ENCODE assay signal across 2 cellular contexts in the genomic region with DNA sequence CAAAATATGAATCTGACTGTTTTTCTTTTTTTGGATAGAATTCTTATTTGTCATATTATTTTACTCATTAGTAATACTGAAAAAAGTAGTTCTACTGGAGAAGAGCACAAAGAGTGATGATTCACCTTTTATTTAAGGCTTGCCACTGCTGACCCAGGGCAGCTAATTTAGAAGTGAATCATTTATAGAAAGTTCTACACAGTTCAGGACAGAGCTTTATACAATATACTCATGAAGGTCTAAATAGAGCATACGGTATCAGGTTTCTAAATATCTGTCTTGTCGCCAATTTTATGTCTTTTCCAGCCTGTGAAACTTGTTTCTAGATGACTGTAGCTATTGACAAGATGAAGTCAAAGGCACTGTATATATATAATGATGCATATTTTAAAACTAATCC.
A peak's percentile ranks its signal among the peaks of the same experiment; 100 is the strongest.
TF ChIP-seq lines count a peak whose summit lies in the region.

No MANE protein-coding gene starts in this region.

TF ChIP-seq in liver, 16 proteins besides CTCF, POLR2A, EP300 and RAD21 (continued from another document):
- TF ChIP-seq JUND (IDR thresholded peaks at IDR 0.05) (peak; percentile 88 to 92), FOXA1 (IDR thresholded peaks at IDR 0.05) (no peak), GABPA (IDR thresholded peaks at IDR 0.05 in 1 of 2, conservative IDR thresholded peaks at IDR 0.05 in 1 of 2) (no peak), RXRA (IDR thresholded peaks at IDR 0.05) (peak; percentile 31 to 41)
- TF ChIP-seq, protein P1, sequence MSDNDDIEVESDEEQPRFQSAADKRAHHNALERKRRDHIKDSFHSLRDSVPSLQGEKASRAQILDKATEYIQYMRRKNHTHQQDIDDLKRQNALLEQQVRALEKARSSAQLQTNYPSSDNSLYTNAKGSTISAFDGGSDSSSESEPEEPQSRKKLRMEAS (IDR thresholded peaks at IDR 0.05), result no peak
- TF ChIP-seq, protein P2, sequence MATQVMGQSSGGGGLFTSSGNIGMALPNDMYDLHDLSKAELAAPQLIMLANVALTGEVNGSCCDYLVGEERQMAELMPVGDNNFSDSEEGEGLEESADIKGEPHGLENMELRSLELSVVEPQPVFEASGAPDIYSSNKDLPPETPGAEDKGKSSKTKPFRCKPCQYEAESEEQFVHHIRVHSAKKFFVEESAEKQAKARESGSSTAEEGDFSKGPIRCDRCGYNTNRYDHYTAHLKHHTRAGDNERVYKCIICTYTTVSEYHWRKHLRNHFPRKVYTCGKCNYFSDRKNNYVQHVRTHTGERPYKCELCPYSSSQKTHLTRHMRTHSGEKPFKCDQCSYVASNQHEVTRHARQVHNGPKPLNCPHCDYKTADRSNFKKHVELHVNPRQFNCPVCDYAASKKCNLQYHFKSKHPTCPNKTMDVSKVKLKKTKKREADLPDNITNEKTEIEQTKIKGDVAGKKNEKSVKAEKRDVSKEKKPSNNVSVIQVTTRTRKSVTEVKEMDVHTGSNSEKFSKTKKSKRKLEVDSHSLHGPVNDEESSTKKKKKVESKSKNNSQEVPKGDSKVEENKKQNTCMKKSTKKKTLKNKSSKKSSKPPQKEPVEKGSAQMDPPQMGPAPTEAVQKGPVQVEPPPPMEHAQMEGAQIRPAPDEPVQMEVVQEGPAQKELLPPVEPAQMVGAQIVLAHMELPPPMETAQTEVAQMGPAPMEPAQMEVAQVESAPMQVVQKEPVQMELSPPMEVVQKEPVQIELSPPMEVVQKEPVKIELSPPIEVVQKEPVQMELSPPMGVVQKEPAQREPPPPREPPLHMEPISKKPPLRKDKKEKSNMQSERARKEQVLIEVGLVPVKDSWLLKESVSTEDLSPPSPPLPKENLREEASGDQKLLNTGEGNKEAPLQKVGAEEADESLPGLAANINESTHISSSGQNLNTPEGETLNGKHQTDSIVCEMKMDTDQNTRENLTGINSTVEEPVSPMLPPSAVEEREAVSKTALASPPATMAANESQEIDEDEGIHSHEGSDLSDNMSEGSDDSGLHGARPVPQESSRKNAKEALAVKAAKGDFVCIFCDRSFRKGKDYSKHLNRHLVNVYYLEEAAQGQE (IDR thresholded peaks at IDR 0.05), result peak; percentile 24
TF ChIP-seq in liver: peak in this region for 7.

TF ChIP-seq in HepG2, 621 proteins besides CTCF, POLR2A, EP300 and RAD21 (continued from another document):
- TF ChIP-seq, protein P3, sequence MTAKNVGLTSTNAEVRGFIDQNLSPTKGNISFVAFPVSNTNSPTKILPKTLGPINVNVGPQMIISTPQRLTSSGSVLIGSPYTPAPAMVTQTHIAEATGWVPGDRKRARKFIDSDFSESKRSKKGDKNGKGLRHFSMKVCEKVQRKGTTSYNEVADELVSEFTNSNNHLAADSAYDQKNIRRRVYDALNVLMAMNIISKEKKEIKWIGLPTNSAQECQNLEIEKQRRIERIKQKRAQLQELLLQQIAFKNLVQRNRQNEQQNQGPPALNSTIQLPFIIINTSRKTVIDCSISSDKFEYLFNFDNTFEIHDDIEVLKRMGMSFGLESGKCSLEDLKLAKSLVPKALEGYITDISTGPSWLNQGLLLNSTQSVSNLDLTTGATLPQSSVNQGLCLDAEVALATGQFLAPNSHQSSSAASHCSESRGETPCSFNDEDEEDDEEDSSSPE (CRISPR knock-in tag; IDR thresholded peaks at IDR 0.05), result no peak
- TF ChIP-seq SMAD9 (CRISPR knock-in tag; IDR thresholded peaks at IDR 0.05) (no peak), RFX1 (IDR thresholded peaks at IDR 0.05) (no peak), TARDBP (CRISPR knock-in tag; IDR thresholded peaks at IDR 0.05) (no peak), HNRNPH1 (optimal IDR thresholded peaks at IDR 0.05; ENCODE audit: low read depth, low read length) (no peak), SP4 (CRISPR knock-in tag; IDR thresholded peaks at IDR 0.05) (no peak), TBL1XR1 (IDR thresholded peaks at IDR 0.05; ENCODE audit: borderline replicate concordance, low read length, partially characterized antibody) (no peak)
- TF ChIP-seq, protein P4, sequence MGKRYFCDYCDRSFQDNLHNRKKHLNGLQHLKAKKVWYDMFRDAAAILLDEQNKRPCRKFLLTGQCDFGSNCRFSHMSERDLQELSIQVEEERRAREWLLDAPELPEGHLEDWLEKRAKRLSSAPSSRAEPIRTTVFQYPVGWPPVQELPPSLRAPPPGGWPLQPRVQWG (CRISPR knock-in tag; IDR thresholded peaks at IDR 0.05; ENCODE audit: borderline replicate concordance, low read depth), result no peak
- TF ChIP-seq, protein P5, sequence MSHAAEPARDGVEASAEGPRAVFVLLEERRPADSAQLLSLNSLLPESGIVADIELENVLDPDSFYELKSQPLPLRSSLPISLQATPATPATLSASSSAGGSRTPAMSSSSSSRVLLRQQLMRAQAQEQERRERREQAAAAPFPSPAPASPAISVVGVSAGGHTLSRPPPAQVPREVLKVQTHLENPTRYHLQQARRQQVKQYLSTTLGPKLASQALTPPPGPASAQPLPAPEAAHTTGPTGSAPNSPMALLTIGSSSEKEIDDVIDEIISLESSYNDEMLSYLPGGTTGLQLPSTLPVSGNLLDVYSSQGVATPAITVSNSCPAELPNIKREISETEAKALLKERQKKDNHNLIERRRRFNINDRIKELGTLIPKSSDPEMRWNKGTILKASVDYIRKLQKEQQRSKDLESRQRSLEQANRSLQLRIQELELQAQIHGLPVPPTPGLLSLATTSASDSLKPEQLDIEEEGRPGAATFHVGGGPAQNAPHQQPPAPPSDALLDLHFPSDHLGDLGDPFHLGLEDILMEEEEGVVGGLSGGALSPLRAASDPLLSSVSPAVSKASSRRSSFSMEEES (CRISPR knock-in tag; IDR thresholded peaks at IDR 0.05), result no peak
- TF ChIP-seq, protein P6, sequence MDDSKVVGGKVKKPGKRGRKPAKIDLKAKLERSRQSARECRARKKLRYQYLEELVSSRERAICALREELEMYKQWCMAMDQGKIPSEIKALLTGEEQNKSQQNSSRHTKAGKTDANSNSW (CRISPR knock-in tag; IDR thresholded peaks at IDR 0.05; ENCODE audit: borderline replicate concordance), result no peak
